ENCODE assay signal across 16 cellular contexts in genomic region chr11:102458531-102458930, GRCh38. TPM values are rescaled to one million over a fixed set of nuclear protein-coding genes. Genes with fewer than 3 reads are reported as not detected.
A peak's percentile ranks its signal among the peaks of the same experiment; 100 is the strongest.
DNase-seq lines count a peak whose midpoint lies in the region; ATAC-seq and TF ChIP-seq lines count a peak whose summit lies in the region.
"Had no signal": no experiment of that assay in that cellular context is flagged by ENCODE, and none has a peak within 500 bp of the region (broad histone marks: within the 10 kb centered on the region; RNA-seq: fewer than 3 reads in every experiment).

No MANE protein-coding gene starts in this region.

- H3K9me3 Mint-ChIP-seq in MCF 10A (ENCODE audit: unreplicated experiment), result no peaks in the 10 kb centered on the region
- H3K9me3 Mint-ChIP-seq in activated CD8-positive, alpha-beta T cell treated with anti-CD3 and anti-CD28 coated beads, Interleukin-2, amount 10 ng/mL, durations not matched to agents 7 days and 5 days (ENCODE audit: insufficient read depth), result no peaks in the 10 kb centered on the region
- H3K9me3 Mint-ChIP-seq in stimulated activated naive CD8-positive, alpha-beta T cell treated with anti-CD3 and anti-CD28 coated beads, Interleukin-15, amount 100 ng/mL, for 72 hours, result no peaks in the 10 kb centered on the region
- H3K9me3 Mint-ChIP-seq in immature natural killer cell, result no peaks in the 10 kb centered on the region

- H3K27me3 ChIP-seq in mammary epithelial cell (ENCODE audit: insufficient read depth, low read length) (no peaks in the 10 kb centered on the region), esophagus squamous epithelium (no peaks in the 10 kb centered on the region)
- H3K27me3 ChIP-seq: breast epithelium had no signal

- peaks cover 31% of the 10 kb centered on the region for H3K4me1 Mint-ChIP-seq in MCF 10A (ENCODE audit: insufficient read depth, unreplicated experiment)
- peaks cover 77% of the 10 kb centered on the region for H3K4me1 Mint-ChIP-seq in activated CD8-positive, alpha-beta T cell treated with anti-CD3 and anti-CD28 coated beads, Interleukin-2, amount 10 ng/mL, durations not matched to agents 7 days and 5 days (ENCODE audit: low read depth)
- H3K4me1 Mint-ChIP-seq in stimulated activated naive CD8-positive, alpha-beta T cell treated with anti-CD3 and anti-CD28 coated beads, Interleukin-15, amount 100 ng/mL, for 72 hours, result peaks cover 84% of the 10 kb centered on the region
- H3K4me1 Mint-ChIP-seq in immature natural killer cell, result peaks cover 4 to 13% of the 10 kb centered on the region in 2 donors

- no peak for ATAC-seq in activated CD8-positive, alpha-beta T cell treated with anti-CD3 and anti-CD28 coated beads, Interleukin-2, amount 10 ng/mL, durations not matched to agents 7 days and 5 days
- ATAC-seq in stimulated activated naive CD8-positive, alpha-beta T cell treated with anti-CD3 and anti-CD28 coated beads, Interleukin-15, amount 100 ng/mL, for 72 hours, result no peak
- ATAC-seq: lower lobe of right lung had no signal

- H3K79me2 ChIP-seq in mammary epithelial cell (ENCODE audit: insufficient read depth, low read length), result no peaks in the 10 kb centered on the region

- in situ Hi-C loops in mammary epithelial cell (cut with MboI; ENCODE audit: low sequenced_read_pairs in 2 of 2), result no loop called here

- H3K4me1 ChIP-seq in mammary epithelial cell (ENCODE audit: insufficient read depth, low read length) (peaks cover 23% of the 10 kb centered on the region), esophagus squamous epithelium (peaks cover 18 to 58% (median 30%) of the 10 kb centered on the region in 3 donors)
- H3K4me1 ChIP-seq: breast epithelium had no signal

- H3K9ac ChIP-seq in mammary epithelial cell (ENCODE audit: insufficient read depth, low read length), result no peak overlapping the region

- H3K4me2 ChIP-seq in mammary epithelial cell (ENCODE audit: insufficient read depth, low read depth, low read length), result no peak overlapping the region

- DNase-seq in MCF 10A (ENCODE audit: unreplicated experiment), result peak; percentile 56
- DNase-seq in mammary epithelial cell, result no peak
- no peak for DNase-seq in activated CD8-positive, alpha-beta T cell treated with anti-CD3 and anti-CD28 coated beads, Interleukin-2, amount 10 ng/mL, durations not matched to agents 7 days and 5 days
- DNase-seq in esophagus squamous epithelium (lab: John Stamatoyannopoulos, UW), result no peak
- no peak for DNase-seq in stimulated activated naive CD8-positive, alpha-beta T cell treated with anti-CD3 and anti-CD28 coated beads, Interleukin-15, amount 100 ng/mL, for 72 hours
- no peak for DNase-seq in occipital lobe (lab: John Stamatoyannopoulos, UW)
- DNase-seq in hypothalamus (lab: John Stamatoyannopoulos, UW), result no peak
- DNase-seq in immature natural killer cell, result no peak
- DNase-seq: lower lobe of right lung; NCI-H1694; Right ventricle myocardium superior; stimulated activated CD4-positive, alpha-beta T cell treated with anti-CD3 and anti-CD28 coated beads, Interleukin-2, amount 100 ng/mL, for 48 hours; substantia nigra had no signal

- H4K20me1 ChIP-seq in mammary epithelial cell (ENCODE audit: insufficient read depth, low read length), result no peaks in the 10 kb centered on the region

- H3K27me3 Mint-ChIP-seq in MCF 10A (ENCODE audit: insufficient read depth, unreplicated experiment), result no peaks in the 10 kb centered on the region
- no peaks in the 10 kb centered on the region for H3K27me3 Mint-ChIP-seq in activated CD8-positive, alpha-beta T cell treated with anti-CD3 and anti-CD28 coated beads, Interleukin-2, amount 10 ng/mL, durations not matched to agents 7 days and 5 days (ENCODE audit: low read depth)
- no peaks in the 10 kb centered on the region for H3K27me3 Mint-ChIP-seq in stimulated activated naive CD8-positive, alpha-beta T cell treated with anti-CD3 and anti-CD28 coated beads, Interleukin-15, amount 100 ng/mL, for 72 hours
- peaks cover 0 to 5% (median 3%) of the 10 kb centered on the region in 3 donors for H3K27me3 Mint-ChIP-seq in immature natural killer cell (ENCODE audit: low read depth in 3 of 3)
- H3K27me3 Mint-ChIP-seq: activated naive CD8-positive, alpha-beta T cell had no signal

- no peak overlapping the region for H3K4me3 Mint-ChIP-seq in MCF 10A (ENCODE audit: unreplicated experiment)
- H3K4me3 Mint-ChIP-seq in activated CD8-positive, alpha-beta T cell treated with anti-CD3 and anti-CD28 coated beads, Interleukin-2, amount 10 ng/mL, durations not matched to agents 7 days and 5 days, result no peak overlapping the region
- H3K4me3 Mint-ChIP-seq in stimulated activated naive CD8-positive, alpha-beta T cell treated with anti-CD3 and anti-CD28 coated beads, Interleukin-15, amount 100 ng/mL, for 72 hours, result peak overlapping the region; percentile 5 to 44
- H3K4me3 Mint-ChIP-seq in immature natural killer cell, result no peak overlapping the region
- H3K4me3 Mint-ChIP-seq: activated naive CD8-positive, alpha-beta T cell had no signal

- H3K36me3 Mint-ChIP-seq in MCF 10A (ENCODE audit: insufficient read depth, unreplicated experiment) (no peaks in the 10 kb centered on the region), immature natural killer cell (no peaks in the 10 kb centered on the region)
- H3K36me3 Mint-ChIP-seq in activated CD8-positive, alpha-beta T cell treated with anti-CD3 and anti-CD28 coated beads, Interleukin-2, amount 10 ng/mL, durations not matched to agents 7 days and 5 days (ENCODE audit: low read depth), result peaks cover 3% of the 10 kb centered on the region
- H3K36me3 Mint-ChIP-seq: activated naive CD8-positive, alpha-beta T cell had no signal

- WGBS in mammary epithelial cell (ENCODE audit: low coverage, missing lambda C conversion rate), result 87% methylated on average over 3 of the region's 3 CpGs
- WGBS in esophagus squamous epithelium, 2 donors, result 53 to 69% methylated on average over 3 of the region's 3 CpGs

- H3K27ac Mint-ChIP-seq in MCF 10A (ENCODE audit: low read depth, unreplicated experiment) (peak overlapping the region; percentile 75), immature natural killer cell (no peak overlapping the region)
- peak overlapping the region; percentile 19 for H3K27ac Mint-ChIP-seq in activated CD8-positive, alpha-beta T cell treated with anti-CD3 and anti-CD28 coated beads, Interleukin-2, amount 10 ng/mL, durations not matched to agents 7 days and 5 days
- peak overlapping the region in 1 of 2 donors; percentile 86 for H3K27ac Mint-ChIP-seq in stimulated activated naive CD8-positive, alpha-beta T cell treated with anti-CD3 and anti-CD28 coated beads, Interleukin-15, amount 100 ng/mL, for 72 hours
- H3K27ac Mint-ChIP-seq: activated naive CD8-positive, alpha-beta T cell had no signal

- H3K36me3 ChIP-seq in mammary epithelial cell (ENCODE audit: insufficient read depth, low read length) (no peaks in the 10 kb centered on the region), esophagus squamous epithelium (no peaks in the 10 kb centered on the region)
- H3K36me3 ChIP-seq: breast epithelium, lower lobe of right lung had no signal

- no peak overlapping the region for H2AFZ ChIP-seq in mammary epithelial cell (ENCODE audit: low read depth, low read length)

- CTCF ChIA-PET in MCF 10A (lab: Yijun Ruan, JAX), result interaction anchor here (1.3 kb wide), 1 partner anchor 38 kb away, joined by 3 read pairs; no protein-coding TSS in a partner anchor
- CTCF ChIA-PET in mammary epithelial cell (lab: Charles Lee; ENCODE audit: low non-redundant PET), result no interaction called here
- CTCF ChIA-PET in activated CD8-positive, alpha-beta T cell treated with anti-CD3 and anti-CD28 coated beads, Interleukin-2, amount 10 ng/mL, durations not matched to agents 7 days and 5 days (lab: Charles Lee), result interaction anchor here (1.3 to 1.9 kb wide), 3 partner anchors 9 to 68 kb away, joined by 4 to 7 read pairs (median 6); no protein-coding TSS in a partner anchor

- POLR2A ChIA-PET in MCF 10A (lab: Yijun Ruan, JAX), result interaction anchor here (1.3 kb wide), 3 partner anchors 9 to 109 kb away, joined by 3 to 6 read pairs (median 5); no protein-coding TSS in a partner anchor
- POLR2A ChIA-PET in activated CD8-positive, alpha-beta T cell treated with anti-CD3 and anti-CD28 coated beads, Interleukin-2, amount 10 ng/mL, durations not matched to agents 7 days and 5 days (lab: Charles Lee), result interaction anchor here (0.5 to 0.8 kb wide), 2 partner anchors 12 to 38 kb away, joined by 3 read pairs; no protein-coding TSS in a partner anchor

- H3K9me3 ChIP-seq in mammary epithelial cell (replicated peaks; ENCODE audit: insufficient read depth, low read length) (no peaks in the 10 kb centered on the region), esophagus squamous epithelium (no peaks in the 10 kb centered on the region)
- H3K9me3 ChIP-seq: breast epithelium, lower lobe of right lung had no signal

- no peak for TF ChIP-seq CTCF in MCF 10A (IDR thresholded peaks at IDR 0.05; ENCODE audit: unreplicated experiment)
- no peak for TF ChIP-seq CTCF in mammary epithelial cell (conservative IDR thresholded peaks at IDR 0.05 in 1 of 2, IDR thresholded peaks at IDR 0.05 in 1 of 2; ENCODE audit: extremely low read depth in 1 of 2, insufficient read depth in 1 of 2, low read depth in 1 of 2, low read length in 2 of 2)
- TF ChIP-seq CTCF in esophagus squamous epithelium (IDR thresholded peaks at IDR 0.05), result no peak

- dilution Hi-C loops in mammary epithelial cell (cut with HindIII; ENCODE audit: low sequenced_read_pairs), result no loop called here

- intact Hi-C loops in MCF 10A (cut with micrococcal nuclease) (no loop called here), mammary epithelial cell (cut with micrococcal nuclease) (no loop called here), esophagus squamous epithelium (cut with DNase I) (no loop called here)

- BruUV-seq in MCF 10A (replicated peaks; lab: Mats Ljungman, UMichigan) (no TSS peak), mammary epithelial cell (replicated peaks; lab: Mats Ljungman, UMichigan) (no TSS peak)

- H3K27ac ChIP-seq in mammary epithelial cell (ENCODE audit: insufficient read depth, low read depth, low read length), result no peak overlapping the region
- peak overlapping the region in 3 of 4 donors; percentile 5 to 59 (median 59) for H3K27ac ChIP-seq in esophagus squamous epithelium
- H3K27ac ChIP-seq: breast epithelium, lower lobe of right lung, skin epidermis had no signal

- H3K4me3 ChIP-seq in mammary epithelial cell (replicated peaks in 1 of 3; ENCODE audit: insufficient read depth in 1 of 3, low read depth in 2 of 3, low read length in 3 of 3) (no peak overlapping the region), esophagus squamous epithelium (no peak overlapping the region)
- H3K4me3 ChIP-seq: breast epithelium, lower lobe of right lung, skin epidermis had no signal

- TF ChIP-seq POLR2A in esophagus squamous epithelium (IDR thresholded peaks at IDR 0.05), result no peak

RNA-seq across cellular contexts. Expression of gene TMEM123, which starts 6.0 kb away (rescaled TPM):
- total RNA-seq in MCF 10A (2022) (134 and 137 TPM in 2 replicates), mammary epithelial cell (100 to 1,000 TPM in 1 of 2 donors, 10 to 100 TPM in 1; 96.9 to 111 TPM), esophagus squamous epithelium (100 to 1,000 TPM in 3 of 4 donors, 10 to 100 TPM in 1; 53.2 to 152 (median 128) TPM), occipital lobe (101 TPM)
- polyA plus RNA-seq in mammary epithelial cell (169 TPM), immature natural killer cell (100 to 1,000 TPM; 288 to 309 (median 289) TPM)
- polyA minus RNA-seq in mammary epithelial cell, result 63.6 TPM
- 100 to 1,000 TPM; 434 to 461 TPM for total RNA-seq in activated CD8-positive, alpha-beta T cell treated with anti-CD3 and anti-CD28 coated beads, Interleukin-2, amount 10 ng/mL, durations not matched to agents 7 days and 5 days

Comparison
In these comparisons a context has a peak if more than half of its experiments do, and no peak if none do; other contexts are left out.
1. H3K27ac Mint-ChIP-seq: peak in MCF 10A (single experiment) and activated CD8-positive, alpha-beta T cell treated with anti-CD3 and anti-CD28 coated beads, Interleukin-2, amount 10 ng/mL, durations not matched to agents 7 days and 5 days (single experiment); none in immature natural killer cell (0 of 6).
2. H3K4me3 Mint-ChIP-seq: peak in stimulated activated naive CD8-positive, alpha-beta T cell treated with anti-CD3 and anti-CD28 coated beads, Interleukin-15, amount 100 ng/mL, for 72 hours (2 of 2); none in MCF 10A (single experiment), activated CD8-positive, alpha-beta T cell treated with anti-CD3 and anti-CD28 coated beads, Interleukin-2, amount 10 ng/mL, durations not matched to agents 7 days and 5 days (single experiment) and immature natural killer cell (0 of 5).